Comparison of ENCODE assay signal across 1 cellular context in genomic region chr6:125003070-125003469, GRCh38.
TF ChIP-seq lines count a peak whose summit lies in the region.

No MANE protein-coding gene starts in this region.

TF ChIP-seq in K562, 482 proteins besides CTCF, POLR2A, EP300 and RAD21 (continued from another document):
- TF ChIP-seq ZNF76 (CRISPR knock-in tag; IDR thresholded peaks at IDR 0.05; ENCODE audit: borderline replicate concordance) (no peak), NEUROD1 (IDR thresholded peaks at IDR 0.05; ENCODE audit: borderline replicate concordance, low read depth, low read length, partially characterized antibody) (no peak), MAFF (IDR thresholded peaks at IDR 0.05; ENCODE audit: low read length) (no peak), PCBP2 (IDR thresholded peaks at IDR 0.05; ENCODE audit: low read depth, low read length, poor library complexity, severe bottlenecking) (no peak), ZNF511 (CRISPR knock-in tag; IDR thresholded peaks at IDR 0.05) (no peak), FOXO4 (CRISPR knock-in tag; IDR thresholded peaks at IDR 0.05) (no peak), ZNF165 (CRISPR knock-in tag; IDR thresholded peaks at IDR 0.05; ENCODE audit: borderline replicate concordance) (no peak)
- TF ChIP-seq, protein P1, sequence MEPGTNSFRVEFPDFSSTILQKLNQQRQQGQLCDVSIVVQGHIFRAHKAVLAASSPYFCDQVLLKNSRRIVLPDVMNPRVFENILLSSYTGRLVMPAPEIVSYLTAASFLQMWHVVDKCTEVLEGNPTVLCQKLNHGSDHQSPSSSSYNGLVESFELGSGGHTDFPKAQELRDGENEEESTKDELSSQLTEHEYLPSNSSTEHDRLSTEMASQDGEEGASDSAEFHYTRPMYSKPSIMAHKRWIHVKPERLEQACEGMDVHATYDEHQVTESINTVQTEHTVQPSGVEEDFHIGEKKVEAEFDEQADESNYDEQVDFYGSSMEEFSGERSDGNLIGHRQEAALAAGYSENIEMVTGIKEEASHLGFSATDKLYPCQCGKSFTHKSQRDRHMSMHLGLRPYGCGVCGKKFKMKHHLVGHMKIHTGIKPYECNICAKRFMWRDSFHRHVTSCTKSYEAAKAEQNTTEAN (CRISPR knock-in tag; IDR thresholded peaks at IDR 0.05): no peak
- TF ChIP-seq, protein P2, sequence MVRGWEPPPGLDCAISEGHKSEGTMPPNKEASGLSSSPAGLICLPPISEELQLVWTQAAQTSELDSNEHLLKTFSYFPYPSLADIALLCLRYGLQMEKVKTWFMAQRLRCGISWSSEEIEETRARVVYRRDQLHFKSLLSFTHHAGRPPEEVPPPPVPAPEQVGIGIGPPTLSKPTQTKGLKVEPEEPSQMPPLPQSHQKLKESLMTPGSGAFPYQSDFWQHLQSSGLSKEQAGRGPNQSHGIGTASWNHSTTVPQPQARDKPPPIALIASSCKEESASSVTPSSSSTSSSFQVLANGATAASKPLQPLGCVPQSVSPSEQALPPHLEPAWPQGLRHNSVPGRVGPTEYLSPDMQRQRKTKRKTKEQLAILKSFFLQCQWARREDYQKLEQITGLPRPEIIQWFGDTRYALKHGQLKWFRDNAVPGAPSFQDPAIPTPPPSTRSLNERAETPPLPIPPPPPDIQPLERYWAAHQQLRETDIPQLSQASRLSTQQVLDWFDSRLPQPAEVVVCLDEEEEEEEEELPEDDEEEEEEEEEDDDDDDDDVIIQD (CRISPR knock-in tag; IDR thresholded peaks at IDR 0.05): no peak
- TF ChIP-seq, protein P3, sequence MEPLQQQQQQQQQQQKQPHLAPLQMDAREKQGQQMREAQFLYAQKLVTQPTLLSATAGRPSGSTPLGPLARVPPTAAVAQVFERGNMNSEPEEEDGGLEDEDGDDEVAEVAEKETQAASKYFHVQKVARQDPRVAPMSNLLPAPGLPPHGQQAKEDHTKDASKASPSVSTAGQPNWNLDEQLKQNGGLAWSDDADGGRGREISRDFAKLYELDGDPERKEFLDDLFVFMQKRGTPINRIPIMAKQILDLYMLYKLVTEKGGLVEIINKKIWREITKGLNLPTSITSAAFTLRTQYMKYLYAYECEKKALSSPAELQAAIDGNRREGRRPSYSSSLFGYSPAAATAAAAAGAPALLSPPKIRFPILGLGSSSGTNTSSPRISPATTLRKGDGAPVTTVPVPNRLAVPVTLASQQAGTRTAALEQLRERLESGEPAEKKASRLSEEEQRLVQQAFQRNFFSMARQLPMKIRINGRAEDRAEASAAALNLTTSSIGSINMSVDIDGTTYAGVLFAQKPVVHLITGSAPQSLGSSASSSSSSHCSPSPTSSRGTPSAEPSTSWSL (CRISPR knock-in tag; IDR thresholded peaks at IDR 0.05; ENCODE audit: borderline replicate concordance): no peak
